In the genomic region with DNA sequence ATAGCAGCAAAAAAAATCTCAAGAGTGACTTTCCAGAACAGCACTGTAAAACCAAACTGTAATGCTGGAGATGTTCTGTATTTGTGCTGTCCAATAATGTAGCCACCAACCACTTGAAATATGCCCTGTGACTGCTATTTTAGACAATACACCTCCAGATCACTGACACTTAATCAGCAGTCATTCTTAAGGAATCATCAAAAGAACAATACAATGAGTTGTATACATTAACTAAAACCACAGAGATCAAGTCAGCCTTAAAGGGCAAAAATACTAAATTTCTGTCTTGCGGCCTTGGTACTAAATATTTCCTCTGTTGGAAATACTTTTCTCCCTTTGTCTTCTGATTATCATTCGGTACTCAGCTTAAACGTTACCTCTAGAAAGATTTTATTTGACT, we compare ENCODE assay signal across 22 cellular contexts. TPM values are rescaled to one million over a fixed set of nuclear protein-coding genes. Genes with fewer than 3 reads are reported as not detected.
DNase-seq lines count a peak whose midpoint lies in the region; ATAC-seq and TF ChIP-seq lines count a peak whose summit lies in the region.
"Had no signal": no experiment of that assay in that cellular context is flagged by ENCODE, and none has a peak within 500 bp of the region (broad histone marks: within the 10 kb centered on the region; RNA-seq: fewer than 3 reads in every experiment).

No MANE protein-coding gene starts in this region.

- dilution Hi-C loops in IMR-90 (cut with HindIII; ENCODE audit: low sequenced_read_pairs, unreplicated experiment) = no loop called here

- no peaks in the 10 kb centered on the region for H3K27me3 ChIP-seq in IMR-90 (ENCODE audit: control insufficient read depth, insufficient read depth, low read length)
- no peaks in the 10 kb centered on the region for H3K27me3 ChIP-seq in smooth muscle cell (ENCODE audit: low read depth)
- H3K27me3 ChIP-seq: BE2C, left lung had no signal

- H3K4ac ChIP-seq in IMR-90 (ENCODE audit: low read depth, low read length) = no peak overlapping the region

- no peak for DNase-seq in activated T-cell treated with anti-CD3 and anti-CD28 coated beads, Interleukin-2, amount 50 U/mL, for 72 hours
- DNase-seq in activated T-cell treated with anti-CD3 and anti-CD28 coated beads, Interleukin-2, amount 50 U/mL, for 1 hour = no peak
- DNase-seq in IMR-90 (peak; percentile 7), dermis blood vessel endothelial cell (peak; percentile 28), smooth muscle cell (lab: John Stamatoyannopoulos, UW; ENCODE audit: unreplicated experiment) (no peak)
- DNase-seq in activated CD8-positive, alpha-beta T cell treated with anti-CD3 and anti-CD28 coated beads for 36 hours = no peak
- DNase-seq: activated CD4-positive, alpha-beta T cell treated with anti-CD3 and anti-CD28 coated beads, Interleukin-2, amount 50 U/mL, for 4 hours; activated naive CD4-positive, alpha-beta T cell treated with Interleukin-2 at 50 U/mL for 16 hours; aorta; BE2C; Calu3; glutamatergic neuron; left lung; NCI-H2171; PC-9; SIG-M5; small intestine; stimulated activated CD4-positive, alpha-beta T cell treated with anti-CD3 and anti-CD28 coated beads, Interleukin-2, amount 100 ng/mL, for 48 hours had no signal

- no peak overlapping the region for H3K4me2 ChIP-seq in IMR-90 (ENCODE audit: low read depth, low read length)
- no peak overlapping the region for H3K4me2 ChIP-seq in smooth muscle cell
- H3K4me2 ChIP-seq: A549, PC-9 had no signal

- in situ Hi-C loops in IMR-90 (cut with MboI; ENCODE audit: low sequenced_read_pairs) = no loop called here

- no peak overlapping the region for H3K4me3 ChIP-seq in IMR-90 (ENCODE audit: insufficient read depth, low read depth, low read length)
- no peak overlapping the region for H3K4me3 ChIP-seq in smooth muscle cell
- H3K4me3 ChIP-seq: A549, left lung, PC-9, prostate gland had no signal

- no peak overlapping the region for H3K14ac ChIP-seq in IMR-90 (replicated peaks; ENCODE audit: low read depth, low read length)

- peaks cover 34 to 65% of the 10 kb centered on the region in 2 experiments for H3K79me1 ChIP-seq in IMR-90 (ENCODE audit: low read depth in 1 of 2, low read length in 2 of 2)

- no peak overlapping the region for H2BK15ac ChIP-seq in IMR-90 (ENCODE audit: low read depth, low read length)

- POLR2A ChIA-PET in IMR-90 (lab: Charles Lee; ENCODE audit: unreplicated experiment) = no interaction called here
- POLR2A ChIA-PET in activated CD8-positive, alpha-beta T cell treated with anti-CD3 and anti-CD28 coated beads for 36 hours (lab: Charles Lee) = no interaction called here

- H3K4me3 Mint-ChIP-seq in activated T-cell treated with anti-CD3 and anti-CD28 coated beads, Interleukin-2, amount 50 U/mL, for 72 hours = no peak overlapping the region
- no peak overlapping the region for H3K4me3 Mint-ChIP-seq in activated CD8-positive, alpha-beta T cell treated with anti-CD3 and anti-CD28 coated beads for 36 hours

- H3K9me3 ChIP-seq in IMR-90 (ENCODE audit: control insufficient read depth, insufficient read depth, low read length) (no peaks in the 10 kb centered on the region), smooth muscle cell (replicated peaks; ENCODE audit: low read depth) (no peaks in the 10 kb centered on the region)
- H3K9me3 ChIP-seq: A549, BE2C, left lung, prostate gland had no signal

- no TSS peak for BruUV-seq in IMR-90 (replicated peaks; lab: Mats Ljungman, UMichigan)

- H3K79me2 ChIP-seq in smooth muscle cell (ENCODE audit: low read depth) = peaks cover 43% of the 10 kb centered on the region

- no peak for ATAC-seq in activated T-cell treated with anti-CD3 and anti-CD28 coated beads, Interleukin-2, amount 50 U/mL, for 72 hours (replicated peaks in 1 of 2)
- ATAC-seq in IMR-90 (ENCODE audit: low read depth) (peak; percentile 46; the same call in 1 of the 2 replicates), HG03159 (IDR thresholded peaks at IDR 0.05; ENCODE audit: unreplicated experiment) (no peak), GM21529 (IDR thresholded peaks at IDR 0.05; ENCODE audit: unreplicated experiment) (no peak)
- ATAC-seq in activated CD8-positive, alpha-beta T cell treated with anti-CD3 and anti-CD28 coated beads for 36 hours = no peak
- ATAC-seq: A549, left lung had no signal

- WGBS in IMR-90 (ENCODE audit: extremely low coverage in 2 of 2, insufficient read length in 1 of 2), 2 experiments = no CpG with 5 or more reads among the region's 3 CpGs
- WGBS in smooth muscle cell (ENCODE audit: low lambda C conversion rate) = 69% methylated on average over 3 of the region's 3 CpGs

- no peak overlapping the region for H2AK9ac ChIP-seq in IMR-90 (replicated peaks; ENCODE audit: low read depth, low read length, poor library complexity)

- H3K36me3 ChIP-seq in IMR-90 (ENCODE audit: control insufficient read depth, insufficient read depth, low read length) (peaks cover 12% of the 10 kb centered on the region), smooth muscle cell (ENCODE audit: low read depth) (no peaks in the 10 kb centered on the region)
- H3K36me3 ChIP-seq: BE2C, prostate gland had no signal

- H4K5ac ChIP-seq in IMR-90 (ENCODE audit: low read depth, low read length) = no peak overlapping the region

- H3K9ac ChIP-seq in IMR-90 (ENCODE audit: low read depth, low read length) (no peak overlapping the region), smooth muscle cell (ENCODE audit: low read depth) (no peak overlapping the region)

- H3K18ac ChIP-seq in IMR-90 (ENCODE audit: low read depth, low read length) = no peak overlapping the region

- no peak for TF ChIP-seq RAD21 in IMR-90 (IDR thresholded peaks at IDR 0.05; ENCODE audit: low read length)

- intact Hi-C loops in IMR-90 (cut with micrococcal nuclease) = loop anchor here (5.0 kb wide), 2 partner anchors 40 to 60 kb away; no protein-coding TSS in a partner anchor
- intact Hi-C loops in activated CD8-positive, alpha-beta T cell treated with anti-CD3 and anti-CD28 coated beads for 36 hours (cut with micrococcal nuclease) = no loop called here

- H4K20me1 ChIP-seq in IMR-90 (ENCODE audit: insufficient read depth, low read length) (peaks cover 46% of the 10 kb centered on the region; the same call in 1 of the 2 replicates), smooth muscle cell (ENCODE audit: low read depth) (peaks cover 76% of the 10 kb centered on the region)

- H3K4me1 ChIP-seq in IMR-90 (ENCODE audit: control insufficient read depth, insufficient read depth, low read length) = peaks cover 5% of the 10 kb centered on the region; the same call in 1 of the 2 replicates
- peaks cover 4% of the 10 kb centered on the region for H3K4me1 ChIP-seq in smooth muscle cell (ENCODE audit: low read depth)
- H3K4me1 ChIP-seq: A549, BE2C, left lung, prostate gland had no signal

- H2BK5ac ChIP-seq in IMR-90 (ENCODE audit: low read depth, low read length, poor library complexity, severe bottlenecking) = no peak overlapping the region

- TF ChIP-seq POLR2A in IMR-90 (IDR thresholded peaks at IDR 0.05; ENCODE audit: low read depth, low read length) = no peak

- TF ChIP-seq CTCF in IMR-90 (conservative IDR thresholded peaks at IDR 0.05; ENCODE audit: low read depth, low read length) (no peak), smooth muscle cell (IDR thresholded peaks at IDR 0.05; ENCODE audit: borderline replicate concordance, insufficient read depth, poor library complexity, severe bottlenecking) (no peak)
- no peak for TF ChIP-seq CTCF in activated CD8-positive, alpha-beta T cell treated with anti-CD3 and anti-CD28 coated beads for 36 hours (IDR thresholded peaks at IDR 0.05)

- H2BK120ac ChIP-seq in IMR-90 (ENCODE audit: low read depth, low read length) = no peak overlapping the region

- no peak overlapping the region for H3K23ac ChIP-seq in IMR-90 (ENCODE audit: low read depth, low read length)

- no peaks in the 10 kb centered on the region for H3K9me3 Mint-ChIP-seq in activated T-cell treated with anti-CD3 and anti-CD28 coated beads, Interleukin-2, amount 50 U/mL, for 72 hours
- H3K9me3 Mint-ChIP-seq in activated CD8-positive, alpha-beta T cell treated with anti-CD3 and anti-CD28 coated beads for 36 hours = no peaks in the 10 kb centered on the region

- H3F3A ChIP-seq in smooth muscle cell (ENCODE audit: low read depth) = no peaks in the 10 kb centered on the region

- peaks cover 8% of the 10 kb centered on the region; the same call in 1 of the 2 replicates for H3K9me1 ChIP-seq in IMR-90 (ENCODE audit: insufficient read depth, low read length)

- H4K91ac ChIP-seq in IMR-90 (ENCODE audit: insufficient read depth, low read depth, low read length) = no peak overlapping the region

- H2BK20ac ChIP-seq in IMR-90 (ENCODE audit: low read depth, low read length) = no peak overlapping the region

- CTCF ChIA-PET in IMR-90 (lab: Yijun Ruan, JAX) = no interaction called here
- CTCF ChIA-PET in activated CD8-positive, alpha-beta T cell treated with anti-CD3 and anti-CD28 coated beads for 36 hours (lab: Charles Lee) = interaction anchor here (1.0 to 1.4 kb wide), 6 partner anchors 19 to 116 kb away, joined by 3 to 4 read pairs (median 3); no protein-coding TSS in a partner anchor

- no peak overlapping the region for H2AK5ac ChIP-seq in IMR-90 (ENCODE audit: low read depth, low read length)

- no peak overlapping the region for H3K27ac ChIP-seq in IMR-90 (ENCODE audit: insufficient read depth, low read length)
- peak overlapping the region; percentile 4 for H3K27ac ChIP-seq in smooth muscle cell (ENCODE audit: low read depth)
- H3K27ac ChIP-seq: A549, left lung, PC-9, prostate gland had no signal

- peak overlapping the region; percentile 41 for H3K27ac Mint-ChIP-seq in activated T-cell treated with anti-CD3 and anti-CD28 coated beads, Interleukin-2, amount 50 U/mL, for 72 hours
- H3K27ac Mint-ChIP-seq in activated CD8-positive, alpha-beta T cell treated with anti-CD3 and anti-CD28 coated beads for 36 hours = no peak overlapping the region

- peaks cover 11% of the 10 kb centered on the region for H3K4me1 Mint-ChIP-seq in activated T-cell treated with anti-CD3 and anti-CD28 coated beads, Interleukin-2, amount 50 U/mL, for 72 hours (ENCODE audit: low read depth)
- H3K4me1 Mint-ChIP-seq in activated CD8-positive, alpha-beta T cell treated with anti-CD3 and anti-CD28 coated beads for 36 hours (ENCODE audit: low read depth) = peaks cover 8% of the 10 kb centered on the region

- no peaks in the 10 kb centered on the region for H3K27me3 Mint-ChIP-seq in activated T-cell treated with anti-CD3 and anti-CD28 coated beads, Interleukin-2, amount 50 U/mL, for 72 hours (ENCODE audit: low read depth)
- H3K27me3 Mint-ChIP-seq in activated CD8-positive, alpha-beta T cell treated with anti-CD3 and anti-CD28 coated beads for 36 hours = no peaks in the 10 kb centered on the region

- H4K8ac ChIP-seq in IMR-90 (ENCODE audit: low read depth in 2 of 2, low read length in 2 of 2) = no peak overlapping the region

- H2AFZ ChIP-seq in IMR-90 (replicated peaks; ENCODE audit: low read length, poor library complexity) = no peak overlapping the region
- H2AFZ ChIP-seq in smooth muscle cell (ENCODE audit: low read depth) = no peak overlapping the region
- H2AFZ ChIP-seq: PC-9 had no signal

- peaks cover 0 to 3% of the 10 kb centered on the region in 2 donors for H3K36me3 Mint-ChIP-seq in activated T-cell treated with anti-CD3 and anti-CD28 coated beads, Interleukin-2, amount 50 U/mL, for 72 hours (ENCODE audit: insufficient read depth in 2 of 2)
- peaks cover 9% of the 10 kb centered on the region for H3K36me3 Mint-ChIP-seq in activated CD8-positive, alpha-beta T cell treated with anti-CD3 and anti-CD28 coated beads for 36 hours (ENCODE audit: low read depth)

- H3K56ac ChIP-seq in IMR-90 (ENCODE audit: extremely low read depth, insufficient read depth, low read length) = no peak overlapping the region

RNA-seq across cellular contexts. Expression of gene ANKFY1, which starts 33.6 kb away (rescaled TPM):
- 10 to 100 TPM; 36.4 to 37.9 TPM for total RNA-seq in activated T-cell treated with anti-CD3 and anti-CD28 coated beads, Interleukin-2, amount 50 U/mL, for 72 hours
- 43.9 and 48.9 TPM in 2 replicates for total RNA-seq in IMR-90 (2012; rRNA removed)
- polyA plus RNA-seq in IMR-90 (2012; rRNA removed) = 30.7 and 32.3 TPM in 2 replicates
- polyA plus RNA-seq in IMR-90 (2012; cell fraction: cytosol; rRNA removed) = 13.0 and 15.9 TPM in 2 replicates
- 75.6 and 82.9 TPM in 2 replicates for polyA plus RNA-seq in IMR-90 (2012; cell fraction: nucleus; rRNA removed; ENCODE audit: low replicate concordance)
- 41.4 and 56.1 TPM in 2 replicates for total RNA-seq in dermis blood vessel endothelial cell
- total RNA-seq in smooth muscle cell = 20.4 and 26.3 TPM in 2 replicates
- 11.5 and 14.9 TPM in 2 replicates for polyA plus RNA-seq in smooth muscle cell
- 10 to 100 TPM; 46.3 to 46.8 TPM for total RNA-seq in activated CD8-positive, alpha-beta T cell treated with anti-CD3 and anti-CD28 coated beads for 36 hours

Comparison
In these comparisons a context has a peak if more than half of its experiments do, and no peak if none do; other contexts are left out.
1. DNase-seq: peak in IMR-90 (single experiment) and dermis blood vessel endothelial cell (single experiment); none in activated T-cell treated with anti-CD3 and anti-CD28 coated beads, Interleukin-2, amount 50 U/mL, for 72 hours (0 of 2), activated T-cell treated with anti-CD3 and anti-CD28 coated beads, Interleukin-2, amount 50 U/mL, for 1 hour (single experiment), smooth muscle cell (single experiment) and activated CD8-positive, alpha-beta T cell treated with anti-CD3 and anti-CD28 coated beads for 36 hours (single experiment).